12 cellular contexts compared by ENCODE assay signal in the genomic region with DNA sequence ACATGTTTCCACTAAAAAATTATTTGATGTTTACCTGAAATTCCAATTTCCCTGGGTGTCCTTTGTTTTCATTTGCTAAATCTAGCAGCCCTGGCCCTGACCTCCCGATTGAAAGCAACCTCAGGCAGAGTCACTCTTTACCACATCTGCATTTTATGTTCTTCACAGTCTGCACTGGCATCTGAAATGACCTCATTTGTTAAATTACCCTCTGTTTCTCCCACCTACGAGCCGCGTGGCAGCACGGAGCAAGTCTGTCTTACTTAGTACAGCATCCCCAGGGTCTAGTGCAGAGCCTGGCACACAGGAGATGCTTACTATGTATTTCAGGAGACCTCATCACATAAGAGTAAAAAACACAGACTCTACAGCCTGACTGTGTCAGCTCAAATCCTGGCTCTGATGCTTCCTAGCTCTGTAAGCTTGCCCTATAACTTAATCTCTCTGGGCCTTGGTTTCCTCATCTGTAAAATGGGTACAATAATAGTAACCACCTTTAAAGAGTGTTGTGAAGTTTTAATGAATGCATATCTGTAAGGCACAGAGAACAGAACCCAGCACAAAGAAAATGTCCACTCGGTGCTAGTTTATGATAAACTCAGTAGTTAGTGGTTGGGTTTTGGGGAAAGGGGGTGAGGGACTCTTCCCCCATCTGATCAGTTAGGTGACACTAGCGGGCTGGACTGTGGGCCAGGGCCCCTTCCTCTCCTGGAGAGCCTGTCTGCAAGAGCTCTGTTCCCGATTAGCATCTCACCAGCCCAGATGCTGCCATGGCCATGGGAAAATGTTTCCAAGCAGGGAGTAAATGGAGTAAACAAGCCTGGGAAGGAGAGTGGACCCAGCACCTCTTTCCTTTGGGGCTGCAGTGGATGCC.
DNase-seq lines count a peak whose midpoint lies in the region; ATAC-seq and TF ChIP-seq lines count a peak whose summit lies in the region.
"Had no signal": no experiment of that assay in that cellular context is flagged by ENCODE, and none has a peak within 500 bp of the region (broad histone marks: within the 10 kb centered on the region; RNA-seq: fewer than 3 reads in every experiment).

No MANE protein-coding gene starts in this region.

- peaks cover 31% of the 10 kb centered on the region for H3K9me3 Mint-ChIP-seq in glutamatergic neuron (ENCODE audit: unreplicated experiment)
- H3K9me3 Mint-ChIP-seq: mesothelial cell of epicardium had no signal

- no peak overlapping the region for H3K4me3 Mint-ChIP-seq in glutamatergic neuron (ENCODE audit: unreplicated experiment)
- H3K4me3 Mint-ChIP-seq: mesothelial cell of epicardium had no signal

- H3K4me1 Mint-ChIP-seq in glutamatergic neuron (ENCODE audit: low read depth, unreplicated experiment): peaks cover 30% of the 10 kb centered on the region

- peak overlapping the region; percentile 84 for H3K27ac Mint-ChIP-seq in glutamatergic neuron (ENCODE audit: unreplicated experiment)
- H3K27ac Mint-ChIP-seq: mesothelial cell of epicardium had no signal

- peaks cover 25% of the 10 kb centered on the region for H3K27me3 Mint-ChIP-seq in glutamatergic neuron (ENCODE audit: unreplicated experiment)

- peaks cover 16% of the 10 kb centered on the region for H3K36me3 Mint-ChIP-seq in glutamatergic neuron (ENCODE audit: unreplicated experiment)

- TF ChIP-seq CTCF in glutamatergic neuron (IDR thresholded peaks at IDR 0.05; ENCODE audit: partially characterized antibody, unreplicated experiment): no peak

- peak; percentile 35 to 43 for DNase-seq in stimulated activated CD4-positive, alpha-beta T cell treated with anti-CD3 and anti-CD28 coated beads, Interleukin-2, amount 100 ng/mL, for 24 hours
- no peak for DNase-seq in stimulated activated CD4-positive, alpha-beta T cell treated with anti-CD3 and anti-CD28 coated beads, Interleukin-4, amount 100 ng/mL, for 4 hours
- DNase-seq in activated T-cell treated with anti-CD3 and anti-CD28 coated beads, Interleukin-2, amount 50 U/mL, for 48 hours: peak; percentile 65 to 68
- DNase-seq in glutamatergic neuron (no peak), A172 (ENCODE audit: low spot score) (no peak), Ammon's horn (ENCODE audit: low spot score) (no peak), ureter (ENCODE audit: low spot score) (no peak)
- DNase-seq: KG1, Peyer's patch, stomach had no signal

- ATAC-seq in GM19395 (IDR thresholded peaks at IDR 0.05; ENCODE audit: unreplicated experiment): no peak

Comparison
In these comparisons a context has a peak if more than half of its experiments do, and no peak if none do; other contexts are left out.
1. DNase-seq: peak in stimulated activated CD4-positive, alpha-beta T cell treated with anti-CD3 and anti-CD28 coated beads, Interleukin-2, amount 100 ng/mL, for 24 hours (2 of 2) and activated T-cell treated with anti-CD3 and anti-CD28 coated beads, Interleukin-2, amount 50 U/mL, for 48 hours (2 of 2); none in stimulated activated CD4-positive, alpha-beta T cell treated with anti-CD3 and anti-CD28 coated beads, Interleukin-4, amount 100 ng/mL, for 4 hours (0 of 2), glutamatergic neuron (single experiment), A172 (single experiment), Ammon's horn (single experiment) and ureter (single experiment).